In genomic region chr17:47698749-47699535, GRCh38 we compare ENCODE assay signal across 8 cellular contexts. TPM values are rescaled to one million over a fixed set of nuclear protein-coding genes. Genes with fewer than 3 reads are reported as not detected.
DNase-seq lines count a peak whose midpoint lies in the region; ATAC-seq and TF ChIP-seq lines count a peak whose summit lies in the region.

No MANE protein-coding gene starts in this region.

- no peaks in the 10 kb centered on the region for H3K9me2 ChIP-seq in HCT116 (ENCODE audit: insufficient read depth)

- ATAC-seq in HCT116 (peak; percentile 68), Panc1 (peak; percentile 63), upper lobe of left lung (ENCODE audit: low FRiP score in 2 of 2) (no peak), GM19023 (IDR thresholded peaks at IDR 0.05; ENCODE audit: unreplicated experiment) (no peak)

- no peak for TF ChIP-seq POLR2A in HCT116 (IDR thresholded peaks at IDR 0.05; ENCODE audit: borderline replicate concordance, extremely low read depth, insufficient read depth, insufficient read length)
- TF ChIP-seq POLR2A in upper lobe of left lung (IDR thresholded peaks at IDR 0.05): no peak

- H3K4me3 ChIP-seq in BLaER1 (0 out of 2 replicates have a peak overlapping the region, but pooled peaks have one; percentile 2), HCT116 (replicated peaks in 1 of 2; ENCODE audit: low read depth in 1 of 2, low read length in 2 of 2) (no peak overlapping the region), Panc1 (ENCODE audit: low read depth in 2 of 2, low read length in 2 of 2) (no peak overlapping the region), fibroblast of the aortic adventitia (ENCODE audit: low read depth, low read length) (no peak overlapping the region), osteoblast (ENCODE audit: insufficient read depth, low read length) (no peak overlapping the region), upper lobe of left lung (no peak overlapping the region)

- no peak for TF ChIP-seq EP300 in upper lobe of left lung (IDR thresholded peaks at IDR 0.05)

- RAD21 ChIA-PET in HCT116 (lab: Charles Lee; ENCODE audit: low non-redundant PET in 1 of 2, low total read pairs in 2 of 2, uncharacterized antibody in 2 of 2, unreplicated experiment in 2 of 2): interaction anchor here in 1 of 2 experiments (0.6 kb wide), 1 partner anchor 50 kb away, joined by 3 read pairs; no protein-coding TSS in a partner anchor

- peaks cover 31% of the 10 kb centered on the region for H4K20me1 ChIP-seq in BLaER1
- no peaks in the 10 kb centered on the region for H4K20me1 ChIP-seq in HCT116 (ENCODE audit: insufficient read depth)
- H4K20me1 ChIP-seq in osteoblast (ENCODE audit: insufficient read depth, low read length): peaks cover 21% of the 10 kb centered on the region

- TF ChIP-seq CTCF in HCT116 (IDR thresholded peaks at IDR 0.05 in 2 of 3, conservative IDR thresholded peaks at IDR 0.05 in 1 of 3; ENCODE audit: borderline replicate concordance in 1 of 3, insufficient read depth in 1 of 3, low read depth in 2 of 3, low read length in 2 of 3) (peak in 2 of 3 experiments; percentile 98 to 100; a peak in 5 of 6 replicates), Panc1 (IDR thresholded peaks at IDR 0.05) (peak; percentile 100), fibroblast of the aortic adventitia (IDR thresholded peaks at IDR 0.05; ENCODE audit: insufficient read depth, low read length) (peak; percentile 92), osteoblast (IDR thresholded peaks at IDR 0.05; ENCODE audit: extremely low read depth, low read depth, low read length) (peak; percentile 78), upper lobe of left lung (IDR thresholded peaks at IDR 0.05) (peak; percentile 65 to 98 (median 72))

- H2AFZ ChIP-seq in HCT116 (ENCODE audit: low read depth, low read length, poor library complexity, severe bottlenecking) (no peak overlapping the region), osteoblast (ENCODE audit: low read length) (no peak overlapping the region)

- H3K79me2 ChIP-seq in HCT116 (ENCODE audit: insufficient read depth, low read length) (no peaks in the 10 kb centered on the region), osteoblast (ENCODE audit: insufficient read depth, low read length) (no peaks in the 10 kb centered on the region)

- CTCF ChIA-PET in HCT116 (lab: Charles Lee) (interaction anchor here (0.9 to 1.4 kb wide), 7 partner anchors 9 to 111 kb away, joined by 3 to 12 read pairs (median 3); no protein-coding TSS in a partner anchor), Panc1 (lab: Charles Lee) (interaction anchor here (0.9 to 2.2 kb wide), 3 partner anchors 29 to 102 kb away, joined by 3 to 17 read pairs (median 9); no protein-coding TSS in a partner anchor)

- no peaks in the 10 kb centered on the region for H3K9me3 ChIP-seq in BLaER1
- H3K9me3 ChIP-seq in HCT116 (ENCODE audit: control insufficient read depth in 1 of 2, insufficient read depth in 1 of 2, low read depth in 1 of 2, low read length in 2 of 2): no peaks in the 10 kb centered on the region
- no peaks in the 10 kb centered on the region for H3K9me3 ChIP-seq in Panc1 (ENCODE audit: control insufficient read depth, insufficient read depth, low read depth, low read length)
- H3K9me3 ChIP-seq in osteoblast (ENCODE audit: low read depth, low read length): no peaks in the 10 kb centered on the region
- H3K9me3 ChIP-seq in upper lobe of left lung: no peaks in the 10 kb centered on the region

- no peaks in the 10 kb centered on the region for H3K27me3 ChIP-seq in BLaER1
- H3K27me3 ChIP-seq in HCT116 (ENCODE audit: insufficient read depth, low read length): no peaks in the 10 kb centered on the region
- no peaks in the 10 kb centered on the region for H3K27me3 ChIP-seq in Panc1 (ENCODE audit: control insufficient read depth, insufficient read depth, low read length)
- H3K27me3 ChIP-seq in osteoblast (ENCODE audit: insufficient read depth, low read length): no peaks in the 10 kb centered on the region
- no peaks in the 10 kb centered on the region for H3K27me3 ChIP-seq in upper lobe of left lung

- H3K27ac ChIP-seq in BLaER1 (no peak overlapping the region), HCT116 (ENCODE audit: low read depth, low read length) (no peak overlapping the region), Panc1 (ENCODE audit: low read length) (no peak overlapping the region), osteoblast (ENCODE audit: low read depth, low read length) (no peak overlapping the region), upper lobe of left lung (no peak overlapping the region)

- H3K36me3 ChIP-seq in BLaER1 (peaks cover 19% of the 10 kb centered on the region), HCT116 (ENCODE audit: control insufficient read depth in 1 of 2, insufficient read depth in 2 of 2, low read length in 2 of 2) (no peaks in the 10 kb centered on the region), Panc1 (ENCODE audit: control insufficient read depth, insufficient read depth, low read length) (no peaks in the 10 kb centered on the region), osteoblast (ENCODE audit: insufficient read depth, low read length) (peaks cover 8% of the 10 kb centered on the region), upper lobe of left lung (peaks cover 0 to 32% (median 14%) of the 10 kb centered on the region in 4 donors)

- BruUV-seq in HCT116 (replicated peaks; lab: Mats Ljungman, UMichigan): no TSS peak
- no TSS peak for BruUV-seq in Panc1 (replicated peaks; lab: Mats Ljungman, UMichigan)

- intact Hi-C loops in HCT116 (cut with micrococcal nuclease): loop anchor here (1.0 kb wide), 1 partner anchor 103 kb away; no protein-coding TSS in a partner anchor
- intact Hi-C loops in Panc1 (cut with micrococcal nuclease; ENCODE audit: unreplicated experiment): loop anchor here (5.0 kb wide), 1 partner anchor 103 kb away; no protein-coding TSS in a partner anchor

- peak; percentile 72 for TF ChIP-seq RAD21 in HCT116 (IDR thresholded peaks at IDR 0.05; ENCODE audit: low read depth)

- POLR2A ChIA-PET in HCT116 (lab: Charles Lee): no interaction called here
- POLR2A ChIA-PET in Panc1 (lab: Charles Lee): interaction anchor here (0.7 kb wide), 1 partner anchor 121 kb away, joined by 4 read pairs; no protein-coding TSS in a partner anchor

- WGBS in upper lobe of left lung, 2 donors: 59 to 66% methylated on average over 20 to 25 of the region's 25 CpGs

- in situ Hi-C loops in Panc1 (cut with HindIII; ENCODE audit: low pct_unique_long_range_greater_than_20kb, low sequenced_read_pairs): no loop called here

- no peak for DNase-seq in HCT116 (ENCODE audit: low read depth, low spot score)
- DNase-seq in Panc1 (ENCODE audit: low read depth, low spot score): no peak
- DNase-seq in activated T-helper 1 cell treated with anti-CD3 and anti-CD28 coated beads, Interleukin-2, amount 50 U/mL, for 16 hours (ENCODE audit: low read depth in 1 of 2, low spot score in 1 of 2): peak; percentile 72 to 83
- peak; percentile 47 for DNase-seq in fibroblast of the aortic adventitia (ENCODE audit: low read depth)
- DNase-seq in osteoblast (ENCODE audit: insufficient read length, low spot score, missing footprints): peak; percentile 100
- peak; percentile 69 to 91 for DNase-seq in upper lobe of left lung

- H3K9ac ChIP-seq in BLaER1 (0 out of 2 replicates have a peak overlapping the region, but pooled peaks have one; percentile 10), HCT116 (ENCODE audit: low read length) (no peak overlapping the region)

- H3K4me2 ChIP-seq in BLaER1 (peak overlapping the region; percentile 100), HCT116 (ENCODE audit: low read length) (no peak overlapping the region), osteoblast (ENCODE audit: insufficient read depth, low read length) (no peak overlapping the region)

- H3K4me1 ChIP-seq in BLaER1: peaks cover 88% of the 10 kb centered on the region
- H3K4me1 ChIP-seq in HCT116 (ENCODE audit: control insufficient read depth in 1 of 2, insufficient read depth in 2 of 2, low read length in 2 of 2): peaks cover 5 to 11% of the 10 kb centered on the region in 2 experiments; a peak in 2 of 4 replicates
- peaks cover 6% of the 10 kb centered on the region; the same call in 1 of the 2 replicates for H3K4me1 ChIP-seq in Panc1 (ENCODE audit: control insufficient read depth, insufficient read depth, low read length)
- peaks cover 7% of the 10 kb centered on the region for H3K4me1 ChIP-seq in osteoblast (ENCODE audit: insufficient read depth, low read length)
- H3K4me1 ChIP-seq in upper lobe of left lung: peaks cover 14 to 41% (median 27%) of the 10 kb centered on the region in 4 donors

RNA-seq across cellular contexts. Expression of gene TBKBP1, which starts 5.0 kb away (rescaled TPM):
- total RNA-seq in HCT116 (2021; ENCODE audit: unreplicated experiment): 12.4 TPM
- 14.0 and 15.6 TPM in 2 replicates for polyA plus RNA-seq in HCT116 (2012)
- total RNA-seq in Panc1 (2021; ENCODE audit: unreplicated experiment): 12.0 TPM
- polyA plus RNA-seq in Panc1 (2012; ENCODE audit: insufficient read length): 18.5 TPM
- total RNA-seq in fibroblast of the aortic adventitia (ENCODE audit: low replicate concordance): 7.9 and 9.5 TPM in 2 replicates
- 11.8 and 11.9 TPM in 2 replicates for total RNA-seq in osteoblast
- total RNA-seq in upper lobe of left lung: 10 to 100 TPM in 4 of 6 donors, 1 to 10 TPM in 2; 6.4 to 28.3 (median 12.8) TPM

RNA-seq across cellular contexts. Expression of gene TBX21, which starts 34.1 kb away (rescaled TPM):
- total RNA-seq in HCT116 (2021; ENCODE audit: unreplicated experiment): 0.20 TPM
- polyA plus RNA-seq in HCT116 (2012): not detected in 2 replicates
- 0.10 TPM for total RNA-seq in Panc1 (2021; ENCODE audit: unreplicated experiment)
- not detected for polyA plus RNA-seq in Panc1 (2012; ENCODE audit: insufficient read length)
- not detected in 2 replicates for total RNA-seq in fibroblast of the aortic adventitia (ENCODE audit: low replicate concordance)
- not detected in 2 replicates for total RNA-seq in osteoblast
- 1 to 10 TPM; 2.0 to 5.2 (median 3.4) TPM for total RNA-seq in upper lobe of left lung

RNA-seq across cellular contexts. Expression of gene KPNB1, which starts 49.2 kb away (rescaled TPM):
- total RNA-seq in HCT116 (2021; ENCODE audit: unreplicated experiment) (526 TPM), Panc1 (2021; ENCODE audit: unreplicated experiment) (666 TPM), fibroblast of the aortic adventitia (ENCODE audit: low replicate concordance) (473 and 851 TPM in 2 replicates), osteoblast (331 and 351 TPM in 2 replicates), upper lobe of left lung (100 to 1,000 TPM; 162 to 223 (median 175) TPM)
- 233 and 294 TPM in 2 replicates for polyA plus RNA-seq in HCT116 (2012)
- 250 TPM for polyA plus RNA-seq in Panc1 (2012; ENCODE audit: insufficient read length)

Comparison
In these comparisons a context has a peak if more than half of its experiments do, and no peak if none do; other contexts are left out.
1. ATAC-seq: peak in HCT116 (single experiment) and Panc1 (single experiment); none in upper lobe of left lung (0 of 2) and GM19023 (single experiment).
2. DNase-seq: peak in activated T-helper 1 cell treated with anti-CD3 and anti-CD28 coated beads, Interleukin-2, amount 50 U/mL, for 16 hours (2 of 2), fibroblast of the aortic adventitia (single experiment), osteoblast (single experiment) and upper lobe of left lung (2 of 2); none in HCT116 (single experiment) and Panc1 (single experiment).
3. Peak in every context shown above with its lines, with median percentiles within 50 percentile points of each other: CTCF ChIP-seq.